ENCODE assay signal across 25 cellular contexts in genomic region chr7:54764861-54765260, GRCh38. TPM values are rescaled to one million over a fixed set of nuclear protein-coding genes. Genes with fewer than 3 reads are reported as not detected.
DNase-seq lines count a peak whose midpoint lies in the region; ATAC-seq, FAIRE-seq and TF ChIP-seq lines count a peak whose summit lies in the region.
"Had no signal": no experiment of that assay in that cellular context is flagged by ENCODE, and none has a peak within 500 bp of the region (broad histone marks: within the 10 kb centered on the region; RNA-seq: fewer than 3 reads in every experiment).

No MANE protein-coding gene starts in this region.

- no peak overlapping the region for H3K14ac ChIP-seq in H1 (ENCODE audit: insufficient read length)

- H3K27ac ChIP-seq in breast epithelium (no peak overlapping the region), H1 (ENCODE audit: low read depth, low read length) (no peak overlapping the region)
- H3K27ac ChIP-seq: 22Rv1, A549, BLaER1 had no signal

- H2BK12ac ChIP-seq in H1 (ENCODE audit: low read depth, low read length) = no peak overlapping the region

- ATAC-seq in HG03280 (IDR thresholded peaks at IDR 0.05; ENCODE audit: unreplicated experiment) = no peak
- ATAC-seq: A549, GM12878 had no signal

- H2BK5ac ChIP-seq in H1 (ENCODE audit: low read depth, low read length) = no peak overlapping the region

- H3K9ac ChIP-seq in H1 (replicated peaks in 1 of 4; ENCODE audit: extremely low read depth in 1 of 4, low read depth in 3 of 4, low read length in 3 of 4) = no peak overlapping the region
- H3K9ac ChIP-seq: BLaER1 had no signal

- H3K36me3 ChIP-seq in breast epithelium (no peaks in the 10 kb centered on the region), H1 (ENCODE audit: control insufficient read depth in 2 of 4, insufficient read depth in 4 of 4, low read length in 3 of 4) (no peaks in the 10 kb centered on the region)
- H3K36me3 ChIP-seq: BE2C, BLaER1 had no signal

- intact Hi-C loops in MCF 10A (cut with micrococcal nuclease) (no loop called here), breast epithelium (cut with DNase I; ENCODE audit: low total_unique reads) (no loop called here)

- H2BK20ac ChIP-seq in H1 (ENCODE audit: low read length) = no peak overlapping the region

- H3K9me3 Mint-ChIP-seq in MCF 10A (ENCODE audit: unreplicated experiment) = no peaks in the 10 kb centered on the region
- H3K9me3 Mint-ChIP-seq: CD4-positive, alpha-beta memory T cell; CD8-positive, alpha-beta memory T cell had no signal

- H3K23me2 ChIP-seq in H1 (ENCODE audit: low read depth, low read length) = no peaks in the 10 kb centered on the region

- TF ChIP-seq CTCF in MCF 10A (IDR thresholded peaks at IDR 0.05; ENCODE audit: unreplicated experiment) (no peak), breast epithelium (IDR thresholded peaks at IDR 0.05) (no peak), H1 (IDR thresholded peaks at IDR 0.05; ENCODE audit: control extremely low read depth in 1 of 3, insufficient read depth in 1 of 3, low read depth in 1 of 3, low read length in 3 of 3) (no peak)

- H4K5ac ChIP-seq in H1 (ENCODE audit: insufficient read length, low read depth, low read length) = no peak overlapping the region

- DNase-seq in MCF 10A (ENCODE audit: unreplicated experiment) (peak; percentile 21), breast epithelium (ENCODE audit: low spot score in 2 of 2) (no peak), H1 (ENCODE audit: low read depth in 1 of 2, low spot score in 2 of 2) (no peak), AML-193 (lab: John Stamatoyannopoulos, UW) (no peak)
- DNase-seq: BE2C; C1 segment of cervical spinal cord; CD4-positive, alpha-beta memory T cell; CD4-positive, CD25-positive, alpha-beta regulatory T cell; CD8-positive, alpha-beta memory T cell; COR-L47; DMS 273 treated with DMSO at 0.1 percent for 48 hours; DMS153; DMS53; DMS79; DND-41; EL; GDM1 had no signal

- no peak overlapping the region for H3K4me3 Mint-ChIP-seq in MCF 10A (ENCODE audit: unreplicated experiment)
- H3K4me3 Mint-ChIP-seq: CD4-positive, alpha-beta memory T cell; CD4-positive, CD25-positive, alpha-beta regulatory T cell; CD8-positive, alpha-beta memory T cell had no signal

- no peak overlapping the region for H2BK15ac ChIP-seq in H1 (ENCODE audit: low read length)

- peak overlapping the region; percentile 65; the same call in 1 of the 2 replicates for H2AK5ac ChIP-seq in H1 (ENCODE audit: low read depth, low read length)

- no peaks in the 10 kb centered on the region for H3K79me2 ChIP-seq in H1 (ENCODE audit: control insufficient read depth in 1 of 2, insufficient read depth in 2 of 2, low read length in 2 of 2)

- TF ChIP-seq POLR2A in breast epithelium (IDR thresholded peaks at IDR 0.05) (no peak), H1 (IDR thresholded peaks at IDR 0.05; ENCODE audit: control extremely low read depth in 1 of 2, low read depth in 2 of 2, low read length in 2 of 2) (no peak)

- no peak for FAIRE-seq in H1 (lab: Jason Lieb, UNC)
- FAIRE-seq: A549, GM12878, GM12892, GM18507 had no signal

- H3K4me1 ChIP-seq in breast epithelium (no peaks in the 10 kb centered on the region), H1 (replicated peaks in 1 of 4; ENCODE audit: control insufficient read depth in 3 of 4, insufficient read depth in 4 of 4, low read length in 3 of 4) (no peaks in the 10 kb centered on the region)
- H3K4me1 ChIP-seq: BE2C had no signal

- H4K8ac ChIP-seq in H1 (ENCODE audit: extremely low read depth, insufficient read depth, low read length) = no peak overlapping the region

- H3K27me3 ChIP-seq in breast epithelium (peaks cover 0 to 19% of the 10 kb centered on the region in 2 donors), H1 (replicated peaks in 1 of 4; ENCODE audit: control insufficient read depth in 3 of 4, extremely low read depth in 1 of 4, insufficient read depth in 3 of 4, low read length in 3 of 4) (no peaks in the 10 kb centered on the region)
- H3K27me3 ChIP-seq: BE2C, BLaER1 had no signal

- no peaks in the 10 kb centered on the region for H4K20me1 ChIP-seq in H1 (replicated peaks in 1 of 2; ENCODE audit: control insufficient read depth in 1 of 2, insufficient read depth in 2 of 2, low read length in 2 of 2)
- H4K20me1 ChIP-seq: BLaER1 had no signal

- H3K56ac ChIP-seq in H1 (replicated peaks; ENCODE audit: insufficient read length, low read depth, low read length) = no peak overlapping the region

- no peak overlapping the region for H3K4me3 ChIP-seq in breast epithelium
- no peak overlapping the region for H3K4me3 ChIP-seq in H1 (ENCODE audit: extremely low read depth in 1 of 4, insufficient read depth in 2 of 4, low read depth in 3 of 4, low read length in 4 of 4)
- H3K4me3 ChIP-seq: A549, BLaER1, GM12878 had no signal

- H3K4ac ChIP-seq in H1 (replicated peaks; ENCODE audit: insufficient read length, low read depth, low read length) = no peak overlapping the region

- no peak for TF ChIP-seq RAD21 in H1 (IDR thresholded peaks at IDR 0.05 in 1 of 2, conservative IDR thresholded peaks at IDR 0.05 in 1 of 2; ENCODE audit: low read depth in 2 of 2, low read length in 2 of 2)

- no peaks in the 10 kb centered on the region for H3K79me1 ChIP-seq in H1 (ENCODE audit: low read depth, low read length)

- H2BK120ac ChIP-seq in H1 (replicated peaks; ENCODE audit: low read depth, low read length) = no peak overlapping the region

- no peak overlapping the region for H3K4me2 ChIP-seq in H1 (ENCODE audit: insufficient read depth in 1 of 2, low read depth in 2 of 2, low read length in 2 of 2)
- H3K4me2 ChIP-seq: A549, BLaER1 had no signal

- BruUV-seq in MCF 10A (replicated peaks; lab: Mats Ljungman, UMichigan) = no TSS peak

- POLR2A ChIA-PET in MCF 10A (lab: Yijun Ruan, JAX) (interaction anchor here (0.5 kb wide), 1 partner anchor 238 kb away, joined by 3 read pairs; no protein-coding TSS in a partner anchor), H1 (lab: Charles Lee; ENCODE audit: partially characterized antibody) (no interaction called here)

- H3K36me3 Mint-ChIP-seq in MCF 10A (ENCODE audit: insufficient read depth, unreplicated experiment) = no peaks in the 10 kb centered on the region
- H3K36me3 Mint-ChIP-seq: CD14-positive monocyte; CD4-positive, alpha-beta memory T cell; CD4-positive, CD25-positive, alpha-beta regulatory T cell; CD8-positive, alpha-beta memory T cell had no signal

- no peak overlapping the region for H3K23ac ChIP-seq in H1 (ENCODE audit: insufficient read length)

- no peaks in the 10 kb centered on the region for H3K27me3 Mint-ChIP-seq in MCF 10A (ENCODE audit: insufficient read depth, unreplicated experiment)

- H2AFZ ChIP-seq in H1 (ENCODE audit: low read length) = no peak overlapping the region

- H3K27ac Mint-ChIP-seq in MCF 10A (ENCODE audit: low read depth, unreplicated experiment) = no peak overlapping the region
- H3K27ac Mint-ChIP-seq: CD14-positive monocyte; CD4-positive, alpha-beta memory T cell; CD4-positive, CD25-positive, alpha-beta regulatory T cell had no signal

- TF ChIP-seq EP300 in H1 (IDR thresholded peaks at IDR 0.05; ENCODE audit: borderline replicate concordance in 1 of 2, low read depth in 2 of 2, low read length in 2 of 2) = no peak

- no peaks in the 10 kb centered on the region for H3K4me1 Mint-ChIP-seq in MCF 10A (ENCODE audit: insufficient read depth, unreplicated experiment)

- no peak overlapping the region; the same call in 1 of the 2 replicates for H3K18ac ChIP-seq in H1 (ENCODE audit: extremely low read depth, low read length)

- H4K91ac ChIP-seq in H1 (replicated peaks; ENCODE audit: insufficient read length, low read length) = no peak overlapping the region

- WGBS in H1 (ENCODE audit: extremely low coverage in 1 of 2, insufficient coverage in 1 of 2, insufficient read length in 1 of 2, insufficient replicate concordance in 2 of 2, low coverage in 1 of 2, low lambda C conversion rate in 2 of 2, missing lambda C conversion rate in 1 of 2), 2 experiments = 94% methylated on average over 9 of the region's 9 CpGs; no CpG with 5 or more reads in 1 of the 2 experiments

- no peaks in the 10 kb centered on the region for H3K9me3 ChIP-seq in breast epithelium
- H3K9me3 ChIP-seq in H1 (ENCODE audit: insufficient read depth in 2 of 2, low read depth in 1 of 2, low read length in 1 of 2) = no peaks in the 10 kb centered on the region
- H3K9me3 ChIP-seq: A549, BE2C, BLaER1 had no signal

- CTCF ChIA-PET in MCF 10A (lab: Yijun Ruan, JAX) = interaction anchor here (0.6 to 17.2 kb wide), 3 partner anchors 9 to 489 kb away, joined by 4 to 309 read pairs (median 19); no protein-coding TSS in a partner anchor
- CTCF ChIA-PET in H1 (lab: Charles Lee; ENCODE audit: partially characterized antibody) = interaction anchor here (0.8 kb wide), 1 partner anchor 8 kb away, joined by 5 read pairs; no protein-coding TSS in a partner anchor

TF ChIP-seq in H1, 55 proteins besides CTCF, POLR2A, EP300 and RAD21:
- TF ChIP-seq EGR1 (IDR thresholded peaks at IDR 0.05; ENCODE audit: borderline replicate concordance, low read depth, low read length) (no peak), BACH1 (IDR thresholded peaks at IDR 0.05; ENCODE audit: low read length) (no peak), SRF (IDR thresholded peaks at IDR 0.05; ENCODE audit: low read depth, low read length) (no peak), CEBPB (IDR thresholded peaks at IDR 0.05; ENCODE audit: low read depth, low read length) (no peak), ZNF274 (IDR thresholded peaks at IDR 0.05; ENCODE audit: borderline replicate concordance, extremely low read depth, low read length) (no peak), CREB1 (IDR thresholded peaks at IDR 0.05) (no peak), GABPA (IDR thresholded peaks at IDR 0.05; ENCODE audit: borderline replicate concordance, insufficient read depth, low read length) (no peak), KDM4A (IDR thresholded peaks at IDR 0.05; ENCODE audit: low read depth, low read length, severe bottlenecking) (no peak), SP2 (IDR thresholded peaks at IDR 0.05; ENCODE audit: low read length) (no peak), YY1 (IDR thresholded peaks at IDR 0.05; ENCODE audit: low read depth, low read length) (no peak), CBX8 (IDR thresholded peaks at IDR 0.05; ENCODE audit: borderline replicate concordance, low read depth, low read length) (no peak), TAF1 (IDR thresholded peaks at IDR 0.05; ENCODE audit: low read depth, low read length) (no peak), POLR2AphosphoS5 (IDR thresholded peaks at IDR 0.05; ENCODE audit: low read depth, low read length) (no peak)
TF ChIP-seq in H1: peak in this region for 0.

RNA-seq across cellular contexts. Expression of gene SEC61G, which starts 5.8 kb away (rescaled TPM):
- total RNA-seq in MCF 10A (2022) (246 and 490 TPM in 2 replicates), breast epithelium (100 to 1,000 TPM; 192 to 238 (median 194) TPM)
- 142 and 156 TPM in 2 replicates for total RNA-seq in H1 (2021; fragmentation: NEBNext Ultra II Directional; extraction: Animal tissue kit (Norgen Biotek cat#: 25700))
- 112 and 274 TPM in 2 replicates for polyA plus RNA-seq in H1 (2011; rRNA removed)
- 235 TPM for polyA plus RNA-seq in H1 (2011; cell fraction: cytosol; rRNA removed)
- polyA plus RNA-seq in H1 (2011; cell fraction: nucleus; rRNA removed) = 17.2 TPM
- 206 to 397 TPM (median 290 TPM) in 4 replicates for polyA plus RNA-seq in H1 (2012, experiment 1 of 2)
- 231 TPM for polyA plus RNA-seq in H1 (2012, experiment 2 of 2)
- 240 TPM for polyA plus RNA-seq in H1 (2013, experiment 1 of 2)
- polyA plus RNA-seq in H1 (2013, experiment 2 of 2) = 255 TPM
- 48.7 and 56.0 TPM in 2 replicates for polyA minus RNA-seq in H1 (2011; rRNA and poly(A)+ RNA removed)
- 51.8 TPM for polyA minus RNA-seq in H1 (2011; cell fraction: cytosol; rRNA and poly(A)+ RNA removed)
- polyA minus RNA-seq in H1 (2011; cell fraction: nucleus; rRNA and poly(A)+ RNA removed) = 25.3 TPM
